In genomic region chr15:39919740-39920509, GRCh38 we compare ENCODE assay signal across 8 cellular contexts. TPM values are rescaled to one million over a fixed set of nuclear protein-coding genes. Genes with fewer than 3 reads are reported as not detected.
DNase-seq lines count a peak whose midpoint lies in the region; ATAC-seq and TF ChIP-seq lines count a peak whose summit lies in the region.

Gene GPR176 (minus strand): TSS chr15:39920266. CDS start chr15:39920026, 240 bp downstream.

- no peak for TF ChIP-seq POLR2A in ovary (IDR thresholded peaks at IDR 0.05)

- H3K4me1 ChIP-seq in ovary (ENCODE audit: insufficient read depth), result peaks cover 6% of the 10 kb centered on the region

- ATAC-seq in HG02759 (IDR thresholded peaks at IDR 0.05; ENCODE audit: unreplicated experiment), result peak; percentile 10
- ATAC-seq in GM18861 (IDR thresholded peaks at IDR 0.05; ENCODE audit: unreplicated experiment), result no peak

- peak within 1 kb of the TSS; percentile 45 for H3K4me3 ChIP-seq in ovary

- intact Hi-C loops in cardiac septum (cut with DNase I) (no loop called here), ovary (cut with DNase I) (no loop called here)

- peak within 1 kb of the TSS; percentile 27 to 54 for H3K27ac ChIP-seq in ovary

- no peak for TF ChIP-seq CTCF in ovary (IDR thresholded peaks at IDR 0.05)

- TF ChIP-seq EP300 in ovary (IDR thresholded peaks at IDR 0.05), result no peak

- no peaks in the 10 kb centered on the region for H3K27me3 ChIP-seq in ovary

- DNase-seq in GM03348 (ENCODE audit: low spot score), result peak; percentile 93
- DNase-seq in SK-N-DZ (ENCODE audit: low spot score), result peak; percentile 47
- DNase-seq in anterior cingulate cortex (lab: John Stamatoyannopoulos, UW), result peak in 43 of 58 donors; percentile 7 to 74 (median 35)
- DNase-seq in cardiac septum (ENCODE audit: low spot score), result peak; percentile 79
- peak in 4 of 5 donors; percentile 16 to 43 (median 28) for DNase-seq in ovary
- no peak for DNase-seq in Kasumi-1 (lab: John Stamatoyannopoulos, UW)

- no peaks in the 10 kb centered on the region for H3K36me3 ChIP-seq in ovary

- 0 to 2% (median 1%) methylated on average over 53 to 84 of the region's 84 CpGs for WGBS in ovary, 3 donors

- H3K9me3 ChIP-seq in ovary, result no peaks in the 10 kb centered on the region

RNA-seq across cellular contexts. Expression of gene GPR176, which starts in this region (rescaled TPM):
- polyA plus RNA-seq in SK-N-DZ (2014; cell fraction: cytosol; rRNA removed), result 11.2 and 13.3 TPM in 2 replicates
- 4.1 and 5.6 TPM in 2 replicates for polyA plus RNA-seq in SK-N-DZ (2014; cell fraction: nucleus; rRNA removed)
- total RNA-seq in cardiac septum (2.7 TPM), ovary (1 to 10 TPM in 5 of 7 donors, under 1 TPM in 2; 0.68 to 2.4 (median 1.8) TPM)
- 1 to 10 TPM; 3.0 to 8.5 TPM for polyA plus RNA-seq in ovary

Comparison
In these comparisons a context has a peak if more than half of its experiments do, and no peak if none do; other contexts are left out.
1. DNase-seq: peak in GM03348 (single experiment), SK-N-DZ (single experiment), anterior cingulate cortex (43 of 58), cardiac septum (single experiment) and ovary (4 of 5); none in Kasumi-1 (0 of 2).